ENCODE assay signal across 9 cellular contexts in the genomic region with DNA sequence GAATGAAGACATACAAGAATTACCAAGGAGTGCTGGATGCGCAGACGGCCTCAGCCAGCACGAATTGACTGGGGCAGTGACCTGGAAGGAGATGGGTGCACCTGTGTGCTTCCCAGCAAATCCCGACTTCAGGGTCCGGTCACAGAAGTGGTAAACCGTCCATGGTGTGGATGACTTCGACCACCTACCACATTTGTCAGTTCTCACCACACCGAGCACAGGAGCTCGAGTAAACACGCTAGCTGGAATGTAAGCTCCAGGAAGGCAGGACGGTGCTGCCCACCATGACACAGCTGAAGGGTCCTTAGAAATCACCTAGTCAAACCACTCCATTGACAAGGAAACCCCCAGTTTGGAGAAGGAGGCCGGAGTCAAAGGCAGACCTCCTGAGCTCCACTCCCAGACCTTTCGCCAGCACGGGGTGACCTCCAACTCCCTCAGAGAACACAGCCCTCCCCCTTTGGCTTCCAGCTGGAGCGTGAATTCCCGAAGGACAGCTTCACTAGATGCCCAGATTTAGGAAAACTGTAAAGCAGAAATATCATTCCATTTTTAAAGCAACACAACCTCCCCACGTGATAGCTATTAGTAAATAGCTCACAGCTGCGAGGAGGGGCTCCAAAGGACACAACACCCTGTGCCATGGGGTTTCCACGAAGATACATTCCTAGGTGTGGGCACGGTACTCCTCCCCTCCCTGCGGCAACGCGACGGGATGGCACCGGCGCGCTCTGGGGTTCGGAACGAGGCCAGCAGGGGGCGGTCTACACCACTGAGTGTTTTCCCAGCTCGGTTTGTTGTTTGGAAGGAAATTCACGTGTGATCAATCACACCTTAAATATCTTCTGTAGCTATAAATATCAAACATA. TPM values are rescaled to one million over a fixed set of nuclear protein-coding genes. Genes with fewer than 3 reads are reported as not detected.
DNase-seq lines count a peak whose midpoint lies in the region; ATAC-seq, FAIRE-seq and TF ChIP-seq lines count a peak whose summit lies in the region.
"Had no signal": no experiment of that assay in that cellular context is flagged by ENCODE, and none has a peak within 500 bp of the region (broad histone marks: within the 10 kb centered on the region; RNA-seq: fewer than 3 reads in every experiment).

No MANE protein-coding gene starts in this region.

- FAIRE-seq in endothelial cell of umbilical vein (lab: Jason Lieb, UNC): peak; percentile 76

- H3K4me1 ChIP-seq in ES-I3 (ENCODE audit: insufficient read depth, low read length) (no peaks in the 10 kb centered on the region), endothelial cell of umbilical vein (ENCODE audit: control insufficient read depth, extremely low read depth, insufficient read depth, low read length) (no peaks in the 10 kb centered on the region)

- peak; percentile 24 for DNase-seq in LHCN-M2 (ENCODE audit: low read depth)
- DNase-seq in activated CD4-positive, alpha-beta T cell treated with anti-CD3 and anti-CD28 coated beads, Interleukin-2, amount 10 ng/mL, durations not matched to agents 24 days and 14 days: peak; percentile 81
- DNase-seq in endothelial cell of umbilical vein (ENCODE audit: low read depth, low spot score): peak; percentile 32
- peak; percentile 65 to 85 for DNase-seq in mesothelial cell of epicardium (ENCODE audit: low spot score in 2 of 2, unreplicated experiment in 2 of 2)
- peak; percentile 13 for DNase-seq in stimulated activated naive B cell treated with anti-CD40 and anti-IgM and Interleukin-4, amounts not matched to agents 10 μg/mL and 1 μg/mL and 100 μg/mL, for 72 hours

- no peaks in the 10 kb centered on the region for H3K9me3 ChIP-seq in ES-I3 (ENCODE audit: control insufficient read depth, insufficient read depth, low read length)
- no peaks in the 10 kb centered on the region for H3K9me3 ChIP-seq in endothelial cell of umbilical vein (replicated peaks; ENCODE audit: control insufficient read depth, insufficient read depth, low read length)

- H3K9me3 Mint-ChIP-seq in activated CD4-positive, alpha-beta T cell treated with anti-CD3 and anti-CD28 coated beads, Interleukin-2, amount 10 ng/mL, durations not matched to agents 24 days and 14 days: no peaks in the 10 kb centered on the region
- H3K9me3 Mint-ChIP-seq in mesothelial cell of epicardium: peaks cover 4% of the 10 kb centered on the region
- peaks cover 0 to 1% of the 10 kb centered on the region in 2 donors for H3K9me3 Mint-ChIP-seq in stimulated activated naive B cell treated with anti-CD40 and anti-IgM and Interleukin-4, amounts not matched to agents 10 μg/mL and 1 μg/mL and 100 μg/mL, for 72 hours

- ATAC-seq in stimulated activated naive B cell treated with anti-CD40 and anti-IgM and Interleukin-4, amounts not matched to agents 10 μg/mL and 1 μg/mL and 100 μg/mL, for 72 hours (replicated peaks): peak; percentile 74 to 78
- ATAC-seq in GM18861 (IDR thresholded peaks at IDR 0.05; ENCODE audit: unreplicated experiment): no peak
- no peak for ATAC-seq in GM19463 (IDR thresholded peaks at IDR 0.05; ENCODE audit: unreplicated experiment)

- dilution Hi-C loops in endothelial cell of umbilical vein (cut with MboI; ENCODE audit: extremely low pct_ligation_motif_present, low sequenced_read_pairs): no loop called here

- no peaks in the 10 kb centered on the region for H3K9me1 ChIP-seq in endothelial cell of umbilical vein (replicated peaks; ENCODE audit: control insufficient read depth, extremely low read depth, insufficient read depth, low read length)

- CTCF ChIA-PET in endothelial cell of umbilical vein (lab: Charles Lee): interaction anchor here (0.6 to 4.5 kb wide), 16 partner anchors 11 to 617 kb away, joined by 3 to 50 read pairs (median 6); a partner anchor contains a TSS

- H3K36me3 ChIP-seq in ES-I3 (ENCODE audit: insufficient read depth, low read length) (no peaks in the 10 kb centered on the region), endothelial cell of umbilical vein (ENCODE audit: control insufficient read depth in 2 of 2, extremely low read depth in 1 of 2, insufficient read depth in 2 of 2, low read length in 2 of 2) (no peaks in the 10 kb centered on the region)

- no peak overlapping the region for H3K27ac ChIP-seq in endothelial cell of umbilical vein (ENCODE audit: insufficient read depth, low read depth, low read length)
- H3K27ac ChIP-seq: SK-N-MC had no signal

- H3K79me2 ChIP-seq in endothelial cell of umbilical vein (ENCODE audit: control insufficient read depth, insufficient read depth, low read length): no peaks in the 10 kb centered on the region

- H4K20me1 ChIP-seq in endothelial cell of umbilical vein (replicated peaks; ENCODE audit: control insufficient read depth, extremely low read depth, insufficient read depth, low read length): no peaks in the 10 kb centered on the region

- H3K27ac Mint-ChIP-seq in activated CD4-positive, alpha-beta T cell treated with anti-CD3 and anti-CD28 coated beads, Interleukin-2, amount 10 ng/mL, durations not matched to agents 24 days and 14 days: no peak overlapping the region
- H3K27ac Mint-ChIP-seq in mesothelial cell of epicardium: peak overlapping the region; percentile 11
- no peak overlapping the region for H3K27ac Mint-ChIP-seq in stimulated activated naive B cell treated with anti-CD40 and anti-IgM and Interleukin-4, amounts not matched to agents 10 μg/mL and 1 μg/mL and 100 μg/mL, for 72 hours

- no peak overlapping the region for H3K4me3 ChIP-seq in endothelial cell of umbilical vein (replicated peaks in 1 of 3; ENCODE audit: insufficient read depth in 1 of 3, low read depth in 1 of 3, low read length in 3 of 3)
- H3K4me3 ChIP-seq: SK-N-MC had no signal

- no peak overlapping the region for H3K4me3 Mint-ChIP-seq in activated CD4-positive, alpha-beta T cell treated with anti-CD3 and anti-CD28 coated beads, Interleukin-2, amount 10 ng/mL, durations not matched to agents 24 days and 14 days
- peak overlapping the region; percentile 57 for H3K4me3 Mint-ChIP-seq in mesothelial cell of epicardium
- H3K4me3 Mint-ChIP-seq in stimulated activated naive B cell treated with anti-CD40 and anti-IgM and Interleukin-4, amounts not matched to agents 10 μg/mL and 1 μg/mL and 100 μg/mL, for 72 hours: no peak overlapping the region

- intact Hi-C loops in activated CD4-positive, alpha-beta T cell treated with anti-CD3 and anti-CD28 coated beads, Interleukin-2, amount 10 ng/mL, durations not matched to agents 24 days and 14 days (cut with micrococcal nuclease): loop anchor here (5.0 kb wide), 1 partner anchor 582 kb away; no protein-coding TSS in a partner anchor
- intact Hi-C loops in endothelial cell of umbilical vein (cut with micrococcal nuclease): loop anchor here (1.0 to 10.0 kb wide), 4 partner anchors 75 to 580 kb away; no protein-coding TSS in a partner anchor

- H3K9ac ChIP-seq in ES-I3 (ENCODE audit: low read depth, low read length): peak overlapping the region; percentile 7; the same call in 1 of the 2 replicates
- no peak overlapping the region for H3K9ac ChIP-seq in endothelial cell of umbilical vein (replicated peaks; ENCODE audit: extremely low read depth, insufficient read depth, low read length)

- no TSS peak for BruUV-seq in endothelial cell of umbilical vein (replicated peaks; lab: Mats Ljungman, UMichigan)

- peak overlapping the region; percentile 42 for H2AFZ ChIP-seq in endothelial cell of umbilical vein (ENCODE audit: low read depth, low read length)

- no peaks in the 10 kb centered on the region for H3K36me3 Mint-ChIP-seq in activated CD4-positive, alpha-beta T cell treated with anti-CD3 and anti-CD28 coated beads, Interleukin-2, amount 10 ng/mL, durations not matched to agents 24 days and 14 days (ENCODE audit: low read depth)
- no peaks in the 10 kb centered on the region for H3K36me3 Mint-ChIP-seq in mesothelial cell of epicardium
- H3K36me3 Mint-ChIP-seq in stimulated activated naive B cell treated with anti-CD40 and anti-IgM and Interleukin-4, amounts not matched to agents 10 μg/mL and 1 μg/mL and 100 μg/mL, for 72 hours: no peaks in the 10 kb centered on the region

- POLR2A ChIA-PET in endothelial cell of umbilical vein (lab: Charles Lee): no interaction called here

- H3K4me1 Mint-ChIP-seq in activated CD4-positive, alpha-beta T cell treated with anti-CD3 and anti-CD28 coated beads, Interleukin-2, amount 10 ng/mL, durations not matched to agents 24 days and 14 days: peaks cover 3% of the 10 kb centered on the region
- peaks cover 12% of the 10 kb centered on the region for H3K4me1 Mint-ChIP-seq in mesothelial cell of epicardium
- H3K4me1 Mint-ChIP-seq in stimulated activated naive B cell treated with anti-CD40 and anti-IgM and Interleukin-4, amounts not matched to agents 10 μg/mL and 1 μg/mL and 100 μg/mL, for 72 hours: peaks cover 0 to 6% of the 10 kb centered on the region in 2 donors

- peaks cover 22% of the 10 kb centered on the region for H3K27me3 Mint-ChIP-seq in activated CD4-positive, alpha-beta T cell treated with anti-CD3 and anti-CD28 coated beads, Interleukin-2, amount 10 ng/mL, durations not matched to agents 24 days and 14 days
- peaks cover 27% of the 10 kb centered on the region for H3K27me3 Mint-ChIP-seq in mesothelial cell of epicardium (ENCODE audit: low read depth)
- H3K27me3 Mint-ChIP-seq in stimulated activated naive B cell treated with anti-CD40 and anti-IgM and Interleukin-4, amounts not matched to agents 10 μg/mL and 1 μg/mL and 100 μg/mL, for 72 hours: peaks cover 55 to 61% of the 10 kb centered on the region in 2 donors

- H3K4me2 ChIP-seq in endothelial cell of umbilical vein (ENCODE audit: insufficient read depth, low read length): no peak overlapping the region

- peak; percentile 80 to 84 for TF ChIP-seq CTCF in endothelial cell of umbilical vein (IDR thresholded peaks at IDR 0.05; ENCODE audit: extremely low read depth in 1 of 2, insufficient read depth in 1 of 2, low read depth in 1 of 2, low read length in 2 of 2)
- peak; percentile 86 for TF ChIP-seq CTCF in mesothelial cell of epicardium (IDR thresholded peaks at IDR 0.05; ENCODE audit: unreplicated experiment)

- peaks cover 0 to 2% of the 10 kb centered on the region in 2 experiments for H3K27me3 ChIP-seq in endothelial cell of umbilical vein (ENCODE audit: control insufficient read depth in 2 of 2, insufficient read depth in 2 of 2, low read length in 2 of 2)

- no peak for TF ChIP-seq POLR2A in endothelial cell of umbilical vein (IDR thresholded peaks at IDR 0.05; ENCODE audit: low read depth, low read length)

RNA-seq across cellular contexts. Expression of a gene that starts 34.1 kb away (rescaled TPM):
- total RNA-seq in LHCN-M2 (2014; rRNA removed): 0.17 and 0.58 TPM in 2 replicates
- 0.17 TPM for polyA plus RNA-seq in LHCN-M2 (2012)
- total RNA-seq in activated CD4-positive, alpha-beta T cell treated with anti-CD3 and anti-CD28 coated beads, Interleukin-2, amount 10 ng/mL, durations not matched to agents 24 days and 14 days: 0.36 and 0.40 TPM in 2 replicates
- 0.65 and 0.73 TPM in 2 replicates for total RNA-seq in endothelial cell of umbilical vein
- polyA plus RNA-seq in endothelial cell of umbilical vein: 0.03 and 0.07 TPM in 2 replicates
- 0.01 and 0.03 TPM in 2 replicates for polyA plus RNA-seq in endothelial cell of umbilical vein (2011; cell fraction: cytosol; rRNA removed)
- polyA plus RNA-seq in endothelial cell of umbilical vein (2011; cell fraction: nucleus; rRNA removed): 0.17 TPM in 1 of 2 replicates, not detected in the other
- 0.20 and 0.35 TPM in 2 replicates for polyA plus RNA-seq in endothelial cell of umbilical vein (2012)
- 0.02 and 0.22 TPM in 2 replicates for polyA minus RNA-seq in endothelial cell of umbilical vein
- 9.2 TPM for polyA minus RNA-seq in endothelial cell of umbilical vein (2011; cell fraction: cytosol; rRNA and poly(A)+ RNA removed)
- polyA minus RNA-seq in endothelial cell of umbilical vein (2011; cell fraction: nucleus; rRNA and poly(A)+ RNA removed): 0.05 and 0.43 TPM in 2 replicates
- 12.0 to 12.6 TPM (median 12.1 TPM) in 3 replicates for total RNA-seq in mesothelial cell of epicardium

RNA-seq across cellular contexts. Expression of a gene that starts 45.6 kb away (rescaled TPM):
- total RNA-seq in LHCN-M2 (2014; rRNA removed) (not detected in 2 replicates), endothelial cell of umbilical vein (not detected in 2 replicates), mesothelial cell of epicardium (not detected in 3 replicates)
- not detected for polyA plus RNA-seq in LHCN-M2 (2012)
- not detected in 2 replicates for total RNA-seq in activated CD4-positive, alpha-beta T cell treated with anti-CD3 and anti-CD28 coated beads, Interleukin-2, amount 10 ng/mL, durations not matched to agents 24 days and 14 days
- not detected in 2 replicates for polyA plus RNA-seq in endothelial cell of umbilical vein
- not detected in 2 replicates for polyA plus RNA-seq in endothelial cell of umbilical vein (2011; cell fraction: cytosol; rRNA removed)
- polyA plus RNA-seq in endothelial cell of umbilical vein (2011; cell fraction: nucleus; rRNA removed): not detected in 2 replicates
- polyA plus RNA-seq in endothelial cell of umbilical vein (2012): not detected in 2 replicates
- not detected in 2 replicates for polyA minus RNA-seq in endothelial cell of umbilical vein
- not detected for polyA minus RNA-seq in endothelial cell of umbilical vein (2011; cell fraction: cytosol; rRNA and poly(A)+ RNA removed)
- polyA minus RNA-seq in endothelial cell of umbilical vein (2011; cell fraction: nucleus; rRNA and poly(A)+ RNA removed): not detected in 2 replicates

Comparison
In these comparisons a context has a peak if more than half of its experiments do, and no peak if none do; other contexts are left out.
1. DNase-seq: peak in every context shown above with its lines; median percentile 81 in activated CD4-positive, alpha-beta T cell treated with anti-CD3 and anti-CD28 coated beads, Interleukin-2, amount 10 ng/mL, durations not matched to agents 24 days and 14 days; 75 in mesothelial cell of epicardium; 32 in endothelial cell of umbilical vein; 24 in LHCN-M2; 13 in stimulated activated naive B cell treated with anti-CD40 and anti-IgM and Interleukin-4, amounts not matched to agents 10 μg/mL and 1 μg/mL and 100 μg/mL, for 72 hours.
2. ATAC-seq: peak in stimulated activated naive B cell treated with anti-CD40 and anti-IgM and Interleukin-4, amounts not matched to agents 10 μg/mL and 1 μg/mL and 100 μg/mL, for 72 hours (2 of 2); none in GM18861 (single experiment) and GM19463 (single experiment).